In genomic region chr9:7467186-7467585, GRCh38 we compare ENCODE assay signal across 28 cellular contexts.
"Had no signal": no experiment of that assay in that cellular context is flagged by ENCODE, and none has a peak within 500 bp of the region (broad histone marks: within the 10 kb centered on the region; RNA-seq: fewer than 3 reads in every experiment).

No MANE protein-coding gene starts in this region.

- H3K4me1 Mint-ChIP-seq: endodermal cell; immature natural killer cell; memory B cell; mesothelial cell of epicardium; naive B cell; neural crest cell; stimulated activated effector memory CD8-positive, alpha-beta T cell treated with anti-CD3 and anti-CD28 coated beads, Interleukin-12 subunit alpha, Interleukin-12 subunit beta, amount 100 ng/mL, for 72 hours had no signal

- ATAC-seq: foreskin keratinocyte; gastroesophageal sphincter; left ventricle myocardium superior; lower lobe of right lung; mucosa of descending colon; natural killer cell treated with Interleukin-12 subunit alpha and Interleukin-12 subunit beta and Interleukin-15 and Interleukin-18, amount 100 ng/mL, for 72 hours; pancreas; stimulated activated effector memory CD8-positive, alpha-beta T cell treated with anti-CD3 and anti-CD28 coated beads, Interleukin-12 subunit alpha, Interleukin-12 subunit beta, amount 100 ng/mL, for 72 hours; stimulated activated naive CD8-positive, alpha-beta T cell treated with anti-CD3 and anti-CD28 coated beads, Interleukin-15, Interleukin-2, amounts not matched to agents 100 U/mL and 50 U/mL, for 24 hours had no signal

- H3K27me3 Mint-ChIP-seq: dendritic cell treated with granulocyte-macrophage colony-stimulating factor and Interleukin-4, amounts not matched to agents 40 ng/mL and 50 ng/mL, for 4 days had no signal

- H3K4me3 Mint-ChIP-seq: dendritic cell treated with granulocyte-macrophage colony-stimulating factor and Interleukin-4, amounts not matched to agents 40 ng/mL and 50 ng/mL, for 4 days; endodermal cell; immature natural killer cell; memory B cell; mesothelial cell of epicardium; naive B cell; natural killer cell treated with Interleukin-12 subunit alpha and Interleukin-12 subunit beta and Interleukin-15 and Interleukin-18, amount 100 ng/mL, for 72 hours; neural crest cell; stimulated activated effector memory CD8-positive, alpha-beta T cell treated with anti-CD3 and anti-CD28 coated beads, Interleukin-12 subunit alpha, Interleukin-12 subunit beta, amount 100 ng/mL, for 72 hours; type B pancreatic cell had no signal

- H3K27ac Mint-ChIP-seq: dendritic cell treated with granulocyte-macrophage colony-stimulating factor and Interleukin-4, amounts not matched to agents 40 ng/mL and 50 ng/mL, for 4 days; endodermal cell; immature natural killer cell; memory B cell; mesothelial cell of epicardium; naive B cell; natural killer cell treated with Interleukin-12 subunit alpha and Interleukin-12 subunit beta and Interleukin-15 and Interleukin-18, amount 100 ng/mL, for 72 hours; stimulated activated effector memory CD8-positive, alpha-beta T cell treated with anti-CD3 and anti-CD28 coated beads, Interleukin-12 subunit alpha, Interleukin-12 subunit beta, amount 100 ng/mL, for 72 hours; type B pancreatic cell had no signal

- H3K36me3 Mint-ChIP-seq: immature natural killer cell; memory B cell; mesothelial cell of epicardium; naive B cell; natural killer cell treated with Interleukin-12 subunit alpha and Interleukin-12 subunit beta and Interleukin-15 and Interleukin-18, amount 100 ng/mL, for 72 hours; stimulated activated effector memory CD8-positive, alpha-beta T cell treated with anti-CD3 and anti-CD28 coated beads, Interleukin-12 subunit alpha, Interleukin-12 subunit beta, amount 100 ng/mL, for 72 hours; type B pancreatic cell had no signal

- DNase-seq: colonic mucosa; effector CD8-positive, alpha-beta T cell; endodermal cell; foreskin keratinocyte; hypothalamus; immature natural killer cell; left ventricle myocardium superior; lower lobe of right lung; mucosa of descending colon; naive B cell; pancreas; sigmoid colon; stimulated activated CD4-positive, alpha-beta T cell treated with anti-CD3 and anti-CD28 coated beads, Interleukin-2, amount 100 ng/mL, for 24 hours; stimulated activated CD4-positive, alpha-beta T cell treated with anti-CD3 and anti-CD28 coated beads, Interleukin-4, amount 100 ng/mL, for 24 hours; stimulated activated naive CD8-positive, alpha-beta T cell treated with anti-CD3 and anti-CD28 coated beads, Interleukin-15, Interleukin-2, amounts not matched to agents 100 U/mL and 50 U/mL, for 24 hours; substantia nigra; testis; tibial artery had no signal

- H3K9me3 Mint-ChIP-seq: dendritic cell treated with granulocyte-macrophage colony-stimulating factor and Interleukin-4, amounts not matched to agents 40 ng/mL and 50 ng/mL, for 4 days; endodermal cell; memory B cell; mesothelial cell of epicardium; naive B cell; neural crest cell; stimulated activated effector memory CD8-positive, alpha-beta T cell treated with anti-CD3 and anti-CD28 coated beads, Interleukin-12 subunit alpha, Interleukin-12 subunit beta, amount 100 ng/mL, for 72 hours had no signal

- H3K4me3 ChIP-seq: colonic mucosa, esophagus muscularis mucosa, gastroesophageal sphincter, lower lobe of right lung, mucosa of descending colon, pancreas, right atrium auricular region, sigmoid colon, testis, tibial artery had no signal
